ENCODE assay signal across 19 cellular contexts in the genomic region with DNA sequence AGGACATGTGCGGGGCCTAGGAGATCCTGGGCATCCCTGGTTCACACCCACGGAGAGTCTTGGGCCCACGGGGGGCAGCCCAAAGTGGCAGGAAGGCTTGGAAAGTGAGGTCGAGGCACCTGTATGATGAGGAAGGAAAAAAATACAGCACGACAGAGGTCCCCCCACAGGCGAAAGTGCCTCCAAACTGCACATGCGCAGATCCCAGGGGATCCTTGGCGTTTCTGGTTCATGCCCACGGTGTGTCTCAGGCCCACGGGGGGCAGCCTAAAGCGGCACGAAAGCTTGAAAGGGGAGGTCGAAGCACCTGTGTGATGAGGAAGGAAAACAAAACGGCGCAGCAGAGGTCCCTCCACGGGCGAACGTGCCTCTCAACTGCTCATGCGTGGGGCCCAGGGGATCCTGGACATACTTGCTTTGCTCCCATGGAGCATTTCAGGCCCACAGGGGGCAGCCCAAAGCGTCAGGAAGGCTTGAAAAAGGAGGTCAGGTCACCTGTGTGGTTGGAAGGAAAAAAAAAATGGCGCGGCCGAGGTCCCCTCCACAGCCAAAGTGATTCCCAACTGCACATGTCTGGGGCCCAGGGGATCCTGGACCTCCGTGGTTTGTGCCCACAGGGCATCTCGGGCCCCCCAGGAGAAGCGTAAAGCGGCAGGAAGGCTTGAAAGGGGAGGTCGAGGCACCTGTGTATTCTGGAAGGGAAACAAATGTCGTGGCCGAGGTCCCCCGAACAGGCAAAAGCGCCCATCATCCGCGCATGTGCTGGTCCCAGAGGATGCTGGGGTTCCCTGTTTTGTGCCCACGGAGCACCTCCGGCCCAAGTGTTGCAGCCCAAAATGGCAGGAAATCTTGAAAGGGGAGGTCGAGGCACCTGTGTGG.
A peak's percentile ranks its signal among the peaks of the same experiment; 100 is the strongest.
DNase-seq lines count a peak whose midpoint lies in the region; ATAC-seq and TF ChIP-seq lines count a peak whose summit lies in the region.
"Had no signal": no experiment of that assay in that cellular context is flagged by ENCODE, and none has a peak within 500 bp of the region (broad histone marks: within the 10 kb centered on the region; RNA-seq: fewer than 3 reads in every experiment).

No MANE protein-coding gene starts in this region.

- H3K27me3 ChIP-seq in SK-N-SH (ENCODE audit: insufficient read depth) (no peaks in the 10 kb centered on the region), RWPE2 (ENCODE audit: insufficient read depth, poor library complexity, severe bottlenecking) (no peaks in the 10 kb centered on the region), lower lobe of right lung (ENCODE audit: low read depth) (no peaks in the 10 kb centered on the region), suprapubic skin (no peaks in the 10 kb centered on the region)
- H3K27me3 ChIP-seq: BE2C had no signal

- POLR2A ChIA-PET in SK-N-SH (lab: Yijun Ruan, JAX) = no interaction called here

- H3K4me1 ChIP-seq in SK-N-SH (ENCODE audit: control insufficient read depth in 1 of 2, insufficient read depth in 2 of 2, low read depth in 1 of 2, low read length in 1 of 2) (no peaks in the 10 kb centered on the region), RWPE2 (ENCODE audit: insufficient read depth, poor library complexity, severe bottlenecking) (no peaks in the 10 kb centered on the region), lower lobe of right lung (no peaks in the 10 kb centered on the region), suprapubic skin (no peaks in the 10 kb centered on the region)
- H3K4me1 ChIP-seq: BE2C had no signal

- H3K9me3 ChIP-seq in SK-N-SH (no peaks in the 10 kb centered on the region), RWPE2 (ENCODE audit: severe bottlenecking) (peaks cover 2% of the 10 kb centered on the region), lower lobe of right lung (peaks cover 46% of the 10 kb centered on the region), suprapubic skin (peaks cover 51% of the 10 kb centered on the region)
- H3K9me3 ChIP-seq: BE2C had no signal

- H3K36me3 ChIP-seq in SK-N-SH (replicated peaks in 1 of 2; ENCODE audit: control insufficient read depth in 1 of 2, insufficient read depth in 2 of 2, low read length in 1 of 2) (no peaks in the 10 kb centered on the region), RWPE2 (ENCODE audit: low read depth) (no peaks in the 10 kb centered on the region), lower lobe of right lung (no peaks in the 10 kb centered on the region), suprapubic skin (no peaks in the 10 kb centered on the region)
- H3K36me3 ChIP-seq: BE2C had no signal

- H3K4me3 ChIP-seq in SK-N-SH (ENCODE audit: low read depth in 2 of 2, low read length in 1 of 2) = no peak overlapping the region
- no peak overlapping the region for H3K4me3 ChIP-seq in RWPE2 (ENCODE audit: severe bottlenecking)
- H3K4me3 ChIP-seq in lower lobe of right lung = no peak overlapping the region
- H3K4me3 ChIP-seq in suprapubic skin = no peak overlapping the region

- H3K27ac ChIP-seq in SK-N-SH (ENCODE audit: low read depth in 2 of 2, low read length in 1 of 2) (no peak overlapping the region), RWPE2 (ENCODE audit: poor library complexity, severe bottlenecking) (no peak overlapping the region), lower lobe of right lung (no peak overlapping the region), suprapubic skin (no peak overlapping the region)
- H3K27ac ChIP-seq: 22Rv1 had no signal

- intact Hi-C loops in lower lobe of right lung (cut with DNase I) = no loop called here

- TF ChIP-seq CTCF in SK-N-SH (IDR thresholded peaks at IDR 0.05) = no peak
- TF ChIP-seq CTCF in RWPE2 (IDR thresholded peaks at IDR 0.05; ENCODE audit: poor library complexity, severe bottlenecking) = no peak
- no peak for TF ChIP-seq CTCF in lower lobe of right lung (IDR thresholded peaks at IDR 0.05)
- no peak for TF ChIP-seq CTCF in suprapubic skin (IDR thresholded peaks at IDR 0.05)
- no peak for TF ChIP-seq CTCF in omental fat pad (IDR thresholded peaks at IDR 0.05)

- TF ChIP-seq POLR2A in suprapubic skin (IDR thresholded peaks at IDR 0.05) = no peak

- H3K9me2 ChIP-seq in SK-N-SH = no peaks in the 10 kb centered on the region

- H3K79me2 ChIP-seq in SK-N-SH (ENCODE audit: insufficient read depth) = no peaks in the 10 kb centered on the region

- no peaks in the 10 kb centered on the region for H3F3A ChIP-seq in SK-N-SH (replicated peaks; ENCODE audit: insufficient read depth)

- no peak for TF ChIP-seq RAD21 in SK-N-SH (IDR thresholded peaks at IDR 0.05; ENCODE audit: low read length)

- 16% methylated on average over 37 of the region's 37 CpGs for WGBS in SK-N-SH (ENCODE audit: low lambda C conversion rate)
- WGBS in suprapubic skin = 74% methylated on average over 37 of the region's 37 CpGs

- no peaks in the 10 kb centered on the region for H4K20me1 ChIP-seq in SK-N-SH (ENCODE audit: insufficient read depth)

- no peak overlapping the region for H2AFZ ChIP-seq in SK-N-SH (ENCODE audit: low read depth)

- TF ChIP-seq EP300 in SK-N-SH (IDR thresholded peaks at IDR 0.05; ENCODE audit: borderline replicate concordance in 1 of 2, low read depth in 1 of 2, low read length in 1 of 2) (no peak), suprapubic skin (IDR thresholded peaks at IDR 0.05) (no peak)

- no peak for ATAC-seq in SK-N-SH treated with all-trans-retinoic acid at 6 μM for 48 hours
- ATAC-seq in RWPE2 (ENCODE audit: low read depth) = no peak
- ATAC-seq in lower lobe of right lung = no peak
- no peak for ATAC-seq in GM19035 (IDR thresholded peaks at IDR 0.05; ENCODE audit: unreplicated experiment)
- ATAC-seq in omental fat pad (ENCODE audit: low FRiP score) = no peak
- no peak for ATAC-seq in GM19452 (IDR thresholded peaks at IDR 0.05; ENCODE audit: unreplicated experiment)
- ATAC-seq: HCT116 had no signal

- H3K4me2 ChIP-seq in SK-N-SH = no peak overlapping the region

- H3K9ac ChIP-seq in SK-N-SH = no peak overlapping the region

- CTCF ChIA-PET in SK-N-SH (lab: Yijun Ruan, JAX) = no interaction called here

- DNase-seq in SK-N-SH = peak; percentile 0
- peak; percentile 29 for DNase-seq in RWPE2 (ENCODE audit: low spot score)
- DNase-seq in lower lobe of right lung = peak; percentile 25
- peak; percentile 37 to 72 for DNase-seq in suprapubic skin (ENCODE audit: low spot score in 2 of 2)
- no peak for DNase-seq in omental fat pad (ENCODE audit: low spot score)
- DNase-seq: BE2C; CD4-positive, alpha-beta T cell; EL; KG1; NCI-H1436 treated with DMSO at 0.1 percent for 48 hours; NCI-H2029 treated with DMSO at 0.1 percent for 48 hours; NCI-H2171 treated with DMSO at 0.1 percent for 48 hours; NCI-H446 treated with DMSO at 0.1 percent for 48 hours; NK-92 treated with Interleukin-12 subunit alpha and Interleukin-12 subunit beta, amount 100 ng/mL, for 24 hours had no signal

TF ChIP-seq in SK-N-SH, 30 proteins besides CTCF, POLR2A, EP300 and RAD21 (continues in another document):
- no peak for TF ChIP-seq JUND (IDR thresholded peaks at IDR 0.05)
- TF ChIP-seq, protein P1, sequence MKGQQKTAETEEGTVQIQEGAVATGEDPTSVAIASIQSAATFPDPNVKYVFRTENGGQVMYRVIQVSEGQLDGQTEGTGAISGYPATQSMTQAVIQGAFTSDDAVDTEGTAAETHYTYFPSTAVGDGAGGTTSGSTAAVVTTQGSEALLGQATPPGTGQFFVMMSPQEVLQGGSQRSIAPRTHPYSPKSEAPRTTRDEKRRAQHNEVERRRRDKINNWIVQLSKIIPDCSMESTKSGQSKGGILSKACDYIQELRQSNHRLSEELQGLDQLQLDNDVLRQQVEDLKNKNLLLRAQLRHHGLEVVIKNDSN (IDR thresholded peaks at IDR 0.05; ENCODE audit: borderline replicate concordance, low read depth) = no peak
- TF ChIP-seq, protein P2, sequence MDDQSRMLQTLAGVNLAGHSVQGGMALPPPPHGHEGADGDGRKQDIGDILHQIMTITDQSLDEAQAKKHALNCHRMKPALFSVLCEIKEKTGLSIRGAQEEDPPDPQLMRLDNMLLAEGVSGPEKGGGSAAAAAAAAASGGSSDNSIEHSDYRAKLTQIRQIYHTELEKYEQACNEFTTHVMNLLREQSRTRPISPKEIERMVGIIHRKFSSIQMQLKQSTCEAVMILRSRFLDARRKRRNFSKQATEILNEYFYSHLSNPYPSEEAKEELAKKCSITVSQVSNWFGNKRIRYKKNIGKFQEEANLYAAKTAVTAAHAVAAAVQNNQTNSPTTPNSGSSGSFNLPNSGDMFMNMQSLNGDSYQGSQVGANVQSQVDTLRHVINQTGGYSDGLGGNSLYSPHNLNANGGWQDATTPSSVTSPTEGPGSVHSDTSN (IDR thresholded peaks at IDR 0.05) = no peak
- no peak for TF ChIP-seq FOXM1 (IDR thresholded peaks at IDR 0.05; ENCODE audit: low read depth)
- no peak for TF ChIP-seq CHD2 (IDR thresholded peaks at IDR 0.05; ENCODE audit: low read length, partially characterized antibody)
- no peak for TF ChIP-seq RFX5 (IDR thresholded peaks at IDR 0.05; ENCODE audit: low read length)
- TF ChIP-seq FOXJ3 (CRISPR knock-in tag; IDR thresholded peaks at IDR 0.05) = no peak
- TF ChIP-seq RCOR1 (IDR thresholded peaks at IDR 0.05; ENCODE audit: low read length) = no peak

TF ChIP-seq in SK-N-SH treated with all-trans-retinoic acid at 6 μM for 48 hours, 23 proteins besides CTCF, POLR2A, EP300 and RAD21:
- no peak for TF ChIP-seq ZFP3 (CRISPR knock-in tag; IDR thresholded peaks at IDR 0.05)
- no peak for TF ChIP-seq CSDC2 (CRISPR knock-in tag; IDR thresholded peaks at IDR 0.05)
- TF ChIP-seq ZNF70 (CRISPR knock-in tag; IDR thresholded peaks at IDR 0.05) = no peak
- TF ChIP-seq ARNTL (CRISPR knock-in tag; IDR thresholded peaks at IDR 0.05; ENCODE audit: borderline replicate concordance, low read depth) = no peak
- no peak for TF ChIP-seq PPARA (CRISPR knock-in tag; IDR thresholded peaks at IDR 0.05; ENCODE audit: borderline replicate concordance)
- no peak for TF ChIP-seq TOX (CRISPR knock-in tag; IDR thresholded peaks at IDR 0.05; ENCODE audit: borderline replicate concordance)
- TF ChIP-seq, protein P3, sequence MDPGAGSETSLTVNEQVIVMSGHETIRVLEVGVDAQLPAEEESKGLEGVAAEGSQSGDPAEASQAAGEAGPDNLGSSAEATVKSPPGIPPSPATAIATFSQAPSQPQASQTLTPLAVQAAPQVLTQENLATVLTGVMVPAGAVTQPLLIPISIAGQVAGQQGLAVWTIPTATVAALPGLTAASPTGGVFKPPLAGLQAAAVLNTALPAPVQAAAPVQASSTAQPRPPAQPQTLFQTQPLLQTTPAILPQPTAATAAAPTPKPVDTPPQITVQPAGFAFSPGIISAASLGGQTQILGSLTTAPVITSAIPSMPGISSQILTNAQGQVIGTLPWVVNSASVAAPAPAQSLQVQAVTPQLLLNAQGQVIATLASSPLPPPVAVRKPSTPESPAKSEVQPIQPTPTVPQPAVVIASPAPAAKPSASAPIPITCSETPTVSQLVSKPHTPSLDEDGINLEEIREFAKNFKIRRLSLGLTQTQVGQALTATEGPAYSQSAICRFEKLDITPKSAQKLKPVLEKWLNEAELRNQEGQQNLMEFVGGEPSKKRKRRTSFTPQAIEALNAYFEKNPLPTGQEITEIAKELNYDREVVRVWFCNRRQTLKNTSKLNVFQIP (CRISPR knock-in tag; IDR thresholded peaks at IDR 0.05; ENCODE audit: borderline replicate concordance, low read depth) = no peak
- TF ChIP-seq GLIS3 (CRISPR knock-in tag; IDR thresholded peaks at IDR 0.05) = no peak
